ENCODE assay signal across 1 cellular context in genomic region chr1:53311104-53311908, GRCh38.
TF ChIP-seq lines count a peak whose summit lies in the region.

No MANE protein-coding gene starts in this region.

TF ChIP-seq in IMR-90, 13 proteins besides CTCF, POLR2A, EP300 and RAD21:
- TF ChIP-seq MXI1 (IDR thresholded peaks at IDR 0.05; ENCODE audit: borderline replicate concordance, low read depth, low read length) (no peak), MAFK (IDR thresholded peaks at IDR 0.05; ENCODE audit: low read depth, low read length) (no peak), SMC3 (IDR thresholded peaks at IDR 0.05; ENCODE audit: low read depth, low read length) (no peak), RCOR1 (IDR thresholded peaks at IDR 0.05; ENCODE audit: insufficient replicate concordance, low read length) (no peak), MAZ (IDR thresholded peaks at IDR 0.05; ENCODE audit: borderline replicate concordance, low read depth, low read length) (no peak), FOS (IDR thresholded peaks at IDR 0.05; ENCODE audit: low read depth, low read length) (no peak), CEBPB (IDR thresholded peaks at IDR 0.05; ENCODE audit: low read depth, low read length) (no peak), NFE2L2 (IDR thresholded peaks at IDR 0.05; ENCODE audit: low read depth, low read length) (no peak)
